ENCODE assay signal across 1 cellular context in the genomic region with DNA sequence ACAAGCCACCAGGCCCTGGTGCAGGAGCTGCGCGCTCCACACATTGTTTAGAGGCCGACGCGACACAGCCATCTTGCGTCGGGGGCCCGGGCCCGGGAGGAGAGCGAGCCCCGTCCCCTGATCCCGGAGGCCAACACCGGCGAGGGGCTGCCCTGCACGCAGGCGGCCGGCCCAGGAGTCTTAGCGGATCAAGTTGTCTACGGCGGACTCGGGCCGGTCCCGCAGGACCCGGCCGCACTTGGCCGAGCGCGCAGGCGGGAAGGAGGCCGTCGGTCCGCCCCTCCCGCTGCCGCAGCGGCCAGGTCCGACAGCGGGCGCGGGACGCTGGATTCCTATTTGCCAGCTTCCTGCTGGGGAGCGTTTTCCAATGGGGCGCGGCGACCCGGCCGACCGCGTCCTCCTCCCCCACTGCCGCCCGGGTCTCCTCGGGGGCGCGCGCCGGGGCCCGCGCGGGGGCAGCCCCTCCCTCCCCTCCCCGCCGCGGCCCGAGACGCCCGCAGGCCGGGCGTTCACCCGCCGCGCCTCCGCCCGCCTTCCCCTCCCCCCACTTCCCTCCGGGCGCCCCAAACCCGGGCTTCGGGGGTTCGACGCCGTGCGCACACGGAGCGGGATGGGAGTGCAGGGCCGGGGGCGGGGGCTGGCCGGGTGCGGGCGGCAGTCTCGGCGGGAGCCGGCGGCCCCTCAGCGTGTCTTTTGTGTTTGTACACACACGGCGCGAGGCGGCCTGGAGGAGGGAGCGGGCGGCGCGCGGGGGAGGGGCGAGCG.
TF ChIP-seq lines count a peak whose summit lies in the region.

No MANE protein-coding gene starts in this region.

TF ChIP-seq in K562, 482 proteins besides CTCF, POLR2A, EP300 and RAD21 (continued from another document and continues in another):
- TF ChIP-seq, protein P1, sequence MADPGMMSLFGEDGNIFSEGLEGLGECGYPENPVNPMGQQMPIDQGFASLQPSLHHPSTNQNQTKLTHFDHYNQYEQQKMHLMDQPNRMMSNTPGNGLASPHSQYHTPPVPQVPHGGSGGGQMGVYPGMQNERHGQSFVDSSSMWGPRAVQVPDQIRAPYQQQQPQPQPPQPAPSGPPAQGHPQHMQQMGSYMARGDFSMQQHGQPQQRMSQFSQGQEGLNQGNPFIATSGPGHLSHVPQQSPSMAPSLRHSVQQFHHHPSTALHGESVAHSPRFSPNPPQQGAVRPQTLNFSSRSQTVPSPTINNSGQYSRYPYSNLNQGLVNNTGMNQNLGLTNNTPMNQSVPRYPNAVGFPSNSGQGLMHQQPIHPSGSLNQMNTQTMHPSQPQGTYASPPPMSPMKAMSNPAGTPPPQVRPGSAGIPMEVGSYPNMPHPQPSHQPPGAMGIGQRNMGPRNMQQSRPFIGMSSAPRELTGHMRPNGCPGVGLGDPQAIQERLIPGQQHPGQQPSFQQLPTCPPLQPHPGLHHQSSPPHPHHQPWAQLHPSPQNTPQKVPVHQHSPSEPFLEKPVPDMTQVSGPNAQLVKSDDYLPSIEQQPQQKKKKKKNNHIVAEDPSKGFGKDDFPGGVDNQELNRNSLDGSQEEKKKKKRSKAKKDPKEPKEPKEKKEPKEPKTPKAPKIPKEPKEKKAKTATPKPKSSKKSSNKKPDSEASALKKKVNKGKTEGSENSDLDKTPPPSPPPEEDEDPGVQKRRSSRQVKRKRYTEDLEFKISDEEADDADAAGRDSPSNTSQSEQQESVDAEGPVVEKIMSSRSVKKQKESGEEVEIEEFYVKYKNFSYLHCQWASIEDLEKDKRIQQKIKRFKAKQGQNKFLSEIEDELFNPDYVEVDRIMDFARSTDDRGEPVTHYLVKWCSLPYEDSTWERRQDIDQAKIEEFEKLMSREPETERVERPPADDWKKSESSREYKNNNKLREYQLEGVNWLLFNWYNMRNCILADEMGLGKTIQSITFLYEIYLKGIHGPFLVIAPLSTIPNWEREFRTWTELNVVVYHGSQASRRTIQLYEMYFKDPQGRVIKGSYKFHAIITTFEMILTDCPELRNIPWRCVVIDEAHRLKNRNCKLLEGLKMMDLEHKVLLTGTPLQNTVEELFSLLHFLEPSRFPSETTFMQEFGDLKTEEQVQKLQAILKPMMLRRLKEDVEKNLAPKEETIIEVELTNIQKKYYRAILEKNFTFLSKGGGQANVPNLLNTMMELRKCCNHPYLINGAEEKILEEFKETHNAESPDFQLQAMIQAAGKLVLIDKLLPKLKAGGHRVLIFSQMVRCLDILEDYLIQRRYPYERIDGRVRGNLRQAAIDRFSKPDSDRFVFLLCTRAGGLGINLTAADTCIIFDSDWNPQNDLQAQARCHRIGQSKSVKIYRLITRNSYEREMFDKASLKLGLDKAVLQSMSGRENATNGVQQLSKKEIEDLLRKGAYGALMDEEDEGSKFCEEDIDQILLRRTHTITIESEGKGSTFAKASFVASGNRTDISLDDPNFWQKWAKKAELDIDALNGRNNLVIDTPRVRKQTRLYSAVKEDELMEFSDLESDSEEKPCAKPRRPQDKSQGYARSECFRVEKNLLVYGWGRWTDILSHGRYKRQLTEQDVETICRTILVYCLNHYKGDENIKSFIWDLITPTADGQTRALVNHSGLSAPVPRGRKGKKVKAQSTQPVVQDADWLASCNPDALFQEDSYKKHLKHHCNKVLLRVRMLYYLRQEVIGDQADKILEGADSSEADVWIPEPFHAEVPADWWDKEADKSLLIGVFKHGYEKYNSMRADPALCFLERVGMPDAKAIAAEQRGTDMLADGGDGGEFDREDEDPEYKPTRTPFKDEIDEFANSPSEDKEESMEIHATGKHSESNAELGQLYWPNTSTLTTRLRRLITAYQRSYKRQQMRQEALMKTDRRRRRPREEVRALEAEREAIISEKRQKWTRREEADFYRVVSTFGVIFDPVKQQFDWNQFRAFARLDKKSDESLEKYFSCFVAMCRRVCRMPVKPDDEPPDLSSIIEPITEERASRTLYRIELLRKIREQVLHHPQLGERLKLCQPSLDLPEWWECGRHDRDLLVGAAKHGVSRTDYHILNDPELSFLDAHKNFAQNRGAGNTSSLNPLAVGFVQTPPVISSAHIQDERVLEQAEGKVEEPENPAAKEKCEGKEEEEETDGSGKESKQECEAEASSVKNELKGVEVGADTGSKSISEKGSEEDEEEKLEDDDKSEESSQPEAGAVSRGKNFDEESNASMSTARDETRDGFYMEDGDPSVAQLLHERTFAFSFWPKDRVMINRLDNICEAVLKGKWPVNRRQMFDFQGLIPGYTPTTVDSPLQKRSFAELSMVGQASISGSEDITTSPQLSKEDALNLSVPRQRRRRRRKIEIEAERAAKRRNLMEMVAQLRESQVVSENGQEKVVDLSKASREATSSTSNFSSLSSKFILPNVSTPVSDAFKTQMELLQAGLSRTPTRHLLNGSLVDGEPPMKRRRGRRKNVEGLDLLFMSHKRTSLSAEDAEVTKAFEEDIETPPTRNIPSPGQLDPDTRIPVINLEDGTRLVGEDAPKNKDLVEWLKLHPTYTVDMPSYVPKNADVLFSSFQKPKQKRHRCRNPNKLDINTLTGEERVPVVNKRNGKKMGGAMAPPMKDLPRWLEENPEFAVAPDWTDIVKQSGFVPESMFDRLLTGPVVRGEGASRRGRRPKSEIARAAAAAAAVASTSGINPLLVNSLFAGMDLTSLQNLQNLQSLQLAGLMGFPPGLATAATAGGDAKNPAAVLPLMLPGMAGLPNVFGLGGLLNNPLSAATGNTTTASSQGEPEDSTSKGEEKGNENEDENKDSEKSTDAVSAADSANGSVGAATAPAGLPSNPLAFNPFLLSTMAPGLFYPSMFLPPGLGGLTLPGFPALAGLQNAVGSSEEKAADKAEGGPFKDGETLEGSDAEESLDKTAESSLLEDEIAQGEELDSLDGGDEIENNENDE (IDR thresholded peaks at IDR 0.05; ENCODE audit: low read depth, low read length): no peak
- TF ChIP-seq KHSRP (IDR thresholded peaks at IDR 0.05): no peak
- TF ChIP-seq, protein P2, sequence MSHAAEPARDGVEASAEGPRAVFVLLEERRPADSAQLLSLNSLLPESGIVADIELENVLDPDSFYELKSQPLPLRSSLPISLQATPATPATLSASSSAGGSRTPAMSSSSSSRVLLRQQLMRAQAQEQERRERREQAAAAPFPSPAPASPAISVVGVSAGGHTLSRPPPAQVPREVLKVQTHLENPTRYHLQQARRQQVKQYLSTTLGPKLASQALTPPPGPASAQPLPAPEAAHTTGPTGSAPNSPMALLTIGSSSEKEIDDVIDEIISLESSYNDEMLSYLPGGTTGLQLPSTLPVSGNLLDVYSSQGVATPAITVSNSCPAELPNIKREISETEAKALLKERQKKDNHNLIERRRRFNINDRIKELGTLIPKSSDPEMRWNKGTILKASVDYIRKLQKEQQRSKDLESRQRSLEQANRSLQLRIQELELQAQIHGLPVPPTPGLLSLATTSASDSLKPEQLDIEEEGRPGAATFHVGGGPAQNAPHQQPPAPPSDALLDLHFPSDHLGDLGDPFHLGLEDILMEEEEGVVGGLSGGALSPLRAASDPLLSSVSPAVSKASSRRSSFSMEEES (CRISPR knock-in tag; IDR thresholded peaks at IDR 0.05): no peak
- peak; percentile 39 for TF ChIP-seq MYC (IDR thresholded peaks at IDR 0.05; ENCODE audit: low read depth, low read length)
- TF ChIP-seq MYC (CRISPR knock-in tag; IDR thresholded peaks at IDR 0.05; ENCODE audit: borderline replicate concordance, low read depth): no peak
- TF ChIP-seq, protein P3, sequence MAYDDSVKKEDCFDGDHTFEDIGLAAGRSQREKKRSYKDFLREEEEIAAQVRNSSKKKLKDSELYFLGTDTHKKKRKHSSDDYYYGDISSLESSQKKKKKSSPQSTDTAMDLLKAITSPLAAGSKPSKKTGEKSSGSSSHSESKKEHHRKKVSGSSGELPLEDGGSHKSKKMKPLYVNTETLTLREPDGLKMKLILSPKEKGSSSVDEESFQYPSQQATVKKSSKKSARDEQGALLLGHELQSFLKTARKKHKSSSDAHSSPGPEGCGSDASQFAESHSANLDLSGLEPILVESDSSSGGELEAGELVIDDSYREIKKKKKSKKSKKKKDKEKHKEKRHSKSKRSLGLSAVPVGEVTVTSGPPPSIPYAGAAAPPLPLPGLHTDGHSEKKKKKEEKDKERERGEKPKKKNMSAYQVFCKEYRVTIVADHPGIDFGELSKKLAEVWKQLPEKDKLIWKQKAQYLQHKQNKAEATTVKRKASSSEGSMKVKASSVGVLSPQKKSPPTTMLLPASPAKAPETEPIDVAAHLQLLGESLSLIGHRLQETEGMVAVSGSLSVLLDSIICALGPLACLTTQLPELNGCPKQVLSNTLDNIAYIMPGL (CRISPR knock-in tag; IDR thresholded peaks at IDR 0.05): no peak
- TF ChIP-seq, protein P4, sequence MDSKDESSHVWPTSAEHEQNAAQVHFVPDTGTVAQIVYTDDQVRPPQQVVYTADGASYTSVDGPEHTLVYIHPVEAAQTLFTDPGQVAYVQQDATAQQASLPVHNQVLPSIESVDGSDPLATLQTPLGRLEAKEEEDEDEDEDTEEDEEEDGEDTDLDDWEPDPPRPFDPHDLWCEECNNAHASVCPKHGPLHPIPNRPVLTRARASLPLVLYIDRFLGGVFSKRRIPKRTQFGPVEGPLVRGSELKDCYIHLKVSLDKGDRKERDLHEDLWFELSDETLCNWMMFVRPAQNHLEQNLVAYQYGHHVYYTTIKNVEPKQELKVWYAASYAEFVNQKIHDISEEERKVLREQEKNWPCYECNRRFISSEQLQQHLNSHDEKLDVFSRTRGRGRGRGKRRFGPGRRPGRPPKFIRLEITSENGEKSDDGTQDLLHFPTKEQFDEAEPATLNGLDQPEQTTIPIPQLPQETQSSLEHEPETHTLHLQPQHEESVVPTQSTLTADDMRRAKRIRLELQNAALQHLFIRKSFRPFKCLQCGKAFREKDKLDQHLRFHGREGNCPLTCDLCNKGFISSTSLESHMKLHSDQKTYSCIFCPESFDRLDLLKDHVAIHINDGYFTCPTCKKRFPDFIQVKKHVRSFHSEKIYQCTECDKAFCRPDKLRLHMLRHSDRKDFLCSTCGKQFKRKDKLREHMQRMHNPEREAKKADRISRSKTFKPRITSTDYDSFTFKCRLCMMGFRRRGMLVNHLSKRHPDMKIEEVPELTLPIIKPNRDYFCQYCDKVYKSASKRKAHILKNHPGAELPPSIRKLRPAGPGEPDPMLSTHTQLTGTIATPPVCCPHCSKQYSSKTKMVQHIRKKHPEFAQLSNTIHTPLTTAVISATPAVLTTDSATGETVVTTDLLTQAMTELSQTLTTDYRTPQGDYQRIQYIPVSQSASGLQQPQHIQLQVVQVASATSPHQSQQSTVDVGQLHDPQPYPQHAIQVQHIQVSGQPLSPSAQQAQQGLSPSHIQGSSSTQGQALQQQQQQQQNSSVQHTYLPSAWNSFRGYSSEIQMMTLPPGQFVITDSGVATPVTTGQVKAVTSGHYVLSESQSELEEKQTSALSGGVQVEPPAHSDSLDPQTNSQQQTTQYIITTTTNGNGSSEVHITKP (IDR thresholded peaks at IDR 0.05; ENCODE audit: partially characterized antibody): no peak
- TF ChIP-seq ZBTB1 (CRISPR knock-in tag; IDR thresholded peaks at IDR 0.05; ENCODE audit: borderline replicate concordance, low read depth): peak; percentile 81
- TF ChIP-seq, protein P5, sequence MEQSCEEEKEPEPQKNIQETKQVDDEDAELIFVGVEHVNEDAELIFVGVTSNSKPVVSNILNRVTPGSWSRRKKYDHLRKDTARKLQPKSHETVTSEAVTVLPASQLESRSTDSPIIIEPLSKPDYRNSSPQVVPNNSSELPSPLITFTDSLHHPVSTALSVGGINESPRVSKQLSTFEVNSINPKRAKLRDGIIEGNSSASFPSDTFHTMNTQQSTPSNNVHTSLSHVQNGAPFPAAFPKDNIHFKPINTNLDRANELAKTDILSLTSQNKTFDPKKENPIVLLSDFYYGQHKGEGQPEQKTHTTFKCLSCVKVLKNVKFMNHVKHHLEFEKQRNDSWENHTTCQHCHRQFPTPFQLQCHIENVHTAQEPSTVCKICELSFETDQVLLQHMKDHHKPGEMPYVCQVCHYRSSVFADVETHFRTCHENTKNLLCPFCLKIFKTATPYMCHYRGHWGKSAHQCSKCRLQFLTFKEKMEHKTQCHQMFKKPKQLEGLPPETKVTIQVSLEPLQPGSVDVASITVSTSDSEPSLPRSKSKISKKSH (CRISPR knock-in tag; IDR thresholded peaks at IDR 0.05): no peak
- TF ChIP-seq ZBTB8A (IDR thresholded peaks at IDR 0.05; ENCODE audit: partially characterized antibody): no peak
- no peak for TF ChIP-seq SMARCC2 (IDR thresholded peaks at IDR 0.05; ENCODE audit: low read depth)
- no peak for TF ChIP-seq SRSF9 (IDR thresholded peaks at IDR 0.05; ENCODE audit: borderline replicate concordance, low read depth, low read length)
- no peak for TF ChIP-seq OTX1 (CRISPR knock-in tag; IDR thresholded peaks at IDR 0.05)
- no peak for TF ChIP-seq KLF10 (CRISPR knock-in tag; IDR thresholded peaks at IDR 0.05)
- TF ChIP-seq FOXA3 (CRISPR knock-in tag; conservative IDR thresholded peaks at IDR 0.05 in 1 of 2, IDR thresholded peaks at IDR 0.05 in 1 of 2): 0 out of 4 replicates have a peak, but pooled peaks of 1 of the 2 experiments have one; percentile 30
- TF ChIP-seq, protein P6, sequence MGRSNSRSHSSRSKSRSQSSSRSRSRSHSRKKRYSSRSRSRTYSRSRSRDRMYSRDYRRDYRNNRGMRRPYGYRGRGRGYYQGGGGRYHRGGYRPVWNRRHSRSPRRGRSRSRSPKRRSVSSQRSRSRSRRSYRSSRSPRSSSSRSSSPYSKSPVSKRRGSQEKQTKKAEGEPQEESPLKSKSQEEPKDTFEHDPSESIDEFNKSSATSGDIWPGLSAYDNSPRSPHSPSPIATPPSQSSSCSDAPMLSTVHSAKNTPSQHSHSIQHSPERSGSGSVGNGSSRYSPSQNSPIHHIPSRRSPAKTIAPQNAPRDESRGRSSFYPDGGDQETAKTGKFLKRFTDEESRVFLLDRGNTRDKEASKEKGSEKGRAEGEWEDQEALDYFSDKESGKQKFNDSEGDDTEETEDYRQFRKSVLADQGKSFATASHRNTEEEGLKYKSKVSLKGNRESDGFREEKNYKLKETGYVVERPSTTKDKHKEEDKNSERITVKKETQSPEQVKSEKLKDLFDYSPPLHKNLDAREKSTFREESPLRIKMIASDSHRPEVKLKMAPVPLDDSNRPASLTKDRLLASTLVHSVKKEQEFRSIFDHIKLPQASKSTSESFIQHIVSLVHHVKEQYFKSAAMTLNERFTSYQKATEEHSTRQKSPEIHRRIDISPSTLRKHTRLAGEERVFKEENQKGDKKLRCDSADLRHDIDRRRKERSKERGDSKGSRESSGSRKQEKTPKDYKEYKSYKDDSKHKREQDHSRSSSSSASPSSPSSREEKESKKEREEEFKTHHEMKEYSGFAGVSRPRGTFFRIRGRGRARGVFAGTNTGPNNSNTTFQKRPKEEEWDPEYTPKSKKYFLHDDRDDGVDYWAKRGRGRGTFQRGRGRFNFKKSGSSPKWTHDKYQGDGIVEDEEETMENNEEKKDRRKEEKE (IDR thresholded peaks at IDR 0.05; ENCODE audit: borderline replicate concordance in 1 of 2, control insufficient read depth in 1 of 2, low read depth in 2 of 2, low read length in 1 of 2): no peak
- TF ChIP-seq, protein P7, sequence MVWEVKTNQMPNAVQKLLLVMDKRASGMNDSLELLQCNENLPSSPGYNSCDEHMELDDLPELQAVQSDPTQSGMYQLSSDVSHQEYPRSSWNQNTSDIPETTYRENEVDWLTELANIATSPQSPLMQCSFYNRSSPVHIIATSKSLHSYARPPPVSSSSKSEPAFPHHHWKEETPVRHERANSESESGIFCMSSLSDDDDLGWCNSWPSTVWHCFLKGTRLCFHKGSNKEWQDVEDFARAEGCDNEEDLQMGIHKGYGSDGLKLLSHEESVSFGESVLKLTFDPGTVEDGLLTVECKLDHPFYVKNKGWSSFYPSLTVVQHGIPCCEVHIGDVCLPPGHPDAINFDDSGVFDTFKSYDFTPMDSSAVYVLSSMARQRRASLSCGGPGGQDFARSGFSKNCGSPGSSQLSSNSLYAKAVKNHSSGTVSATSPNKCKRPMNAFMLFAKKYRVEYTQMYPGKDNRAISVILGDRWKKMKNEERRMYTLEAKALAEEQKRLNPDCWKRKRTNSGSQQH (CRISPR knock-in tag; IDR thresholded peaks at IDR 0.05): no peak
- TF ChIP-seq NFE2L1 (tag; IDR thresholded peaks at IDR 0.05; ENCODE audit: borderline replicate concordance, low read depth): no peak
- TF ChIP-seq ZFP30 (CRISPR knock-in tag; IDR thresholded peaks at IDR 0.05; ENCODE audit: borderline replicate concordance): no peak
- no peak for TF ChIP-seq POLR2AphosphoS2 (IDR thresholded peaks at IDR 0.05; ENCODE audit: low read length)
- TF ChIP-seq SP1 (CRISPR knock-in tag; IDR thresholded peaks at IDR 0.05): no peak
